In genomic region chr6:132614554-132614953, GRCh38 we compare ENCODE assay signal across 14 cellular contexts. TPM values are rescaled to one million over a fixed set of nuclear protein-coding genes. Genes with fewer than 3 reads are reported as not detected.
DNase-seq lines count a peak whose midpoint lies in the region; ATAC-seq, FAIRE-seq and TF ChIP-seq lines count a peak whose summit lies in the region.
"Had no signal": no experiment of that assay in that cellular context is flagged by ENCODE, and none has a peak within 500 bp of the region (broad histone marks: within the 10 kb centered on the region; RNA-seq: fewer than 3 reads in every experiment).

No MANE protein-coding gene starts in this region.

- H3K79me2 ChIP-seq in HepG2 (ENCODE audit: insufficient read depth, low read length) = no peaks in the 10 kb centered on the region

- no peak for TF ChIP-seq EP300 in HepG2 (IDR thresholded peaks at IDR 0.05; ENCODE audit: low read depth in 2 of 2, low read length in 2 of 2)
- no peak for TF ChIP-seq EP300 in HepG2 (CRISPR knock-in tag; IDR thresholded peaks at IDR 0.05; ENCODE audit: borderline replicate concordance)

- CTCF ChIA-PET in HepG2 (lab: Yijun Ruan, JAX; ENCODE audit: low intra/inter-chr PET ratio, low total read pairs) = no interaction called here

- TF ChIP-seq POLR2A in HepG2 (IDR thresholded peaks at IDR 0.05; ENCODE audit: insufficient read depth in 1 of 2, low read depth in 2 of 2, low read length in 2 of 2) = no peak
- no peak for TF ChIP-seq POLR2A in heart left ventricle (IDR thresholded peaks at IDR 0.05)
- TF ChIP-seq POLR2A in body of pancreas (IDR thresholded peaks at IDR 0.05) = no peak

- H3K4me3 ChIP-seq in HepG2 (replicated peaks in 1 of 3; ENCODE audit: insufficient read depth in 1 of 3, low read depth in 2 of 3, low read length in 3 of 3) = no peak overlapping the region; a peak in 1 of 6 replicates
- H3K4me3 ChIP-seq in heart left ventricle = peak overlapping the region in 1 of 12 donors; percentile 13
- no peak overlapping the region for H3K4me3 ChIP-seq in body of pancreas

- no peak overlapping the region for H3K9ac ChIP-seq in HepG2 (ENCODE audit: insufficient read depth, low read depth, low read length)

- H3K4me2 ChIP-seq in HepG2 (ENCODE audit: low read depth, low read length) = peak overlapping the region; percentile 32

- POLR2A ChIA-PET in HepG2 (lab: Yijun Ruan, JAX) = no interaction called here

- H3K27ac ChIP-seq in HepG2 (ENCODE audit: extremely low read length, insufficient read depth, low read length) (no peak overlapping the region), heart left ventricle (no peak overlapping the region), body of pancreas (no peak overlapping the region)

- BruUV-seq in HepG2 (replicated peaks; lab: Mats Ljungman, UMichigan) = no TSS peak

- TF ChIP-seq CTCF in HepG2 (CRISPR knock-in tag; IDR thresholded peaks at IDR 0.05) (no peak), heart left ventricle (IDR thresholded peaks at IDR 0.05) (no peak), body of pancreas (IDR thresholded peaks at IDR 0.05) (no peak)

- no peaks in the 10 kb centered on the region for H4K20me1 ChIP-seq in HepG2 (ENCODE audit: insufficient read depth, low read length)

- H3K4me1 ChIP-seq in HepG2 (ENCODE audit: insufficient read depth, low read length) (peaks cover 10% of the 10 kb centered on the region; the same call in 1 of the 2 replicates), heart left ventricle (no peaks in the 10 kb centered on the region), body of pancreas (no peaks in the 10 kb centered on the region)
- H3K4me1 ChIP-seq: stomach had no signal

- H2AFZ ChIP-seq in HepG2 (ENCODE audit: low read length) = no peak overlapping the region

- 39% methylated on average over 6 of the region's 7 CpGs for WGBS in HepG2 (ENCODE audit: low lambda C conversion rate)
- 68 to 83% (median 81%) methylated on average over 6 to 7 of the region's 7 CpGs for WGBS in heart left ventricle, 4 donors
- 79 to 88% methylated on average over 6 to 7 of the region's 7 CpGs for WGBS in body of pancreas, 2 donors

- H3K27me3 ChIP-seq in HepG2 (ENCODE audit: control insufficient read depth in 1 of 2, insufficient read depth in 2 of 2, low read length in 2 of 2) = no peaks in the 10 kb centered on the region
- H3K27me3 ChIP-seq in heart left ventricle = peaks cover 0 to 10% (median 0%) of the 10 kb centered on the region in 9 donors
- no peaks in the 10 kb centered on the region for H3K27me3 ChIP-seq in body of pancreas
- H3K27me3 ChIP-seq: stomach had no signal

- peak; percentile 45 for DNase-seq in ELR (ENCODE audit: low read depth)
- peak; percentile 6 for DNase-seq in RKO (ENCODE audit: low spot score)
- no peak for DNase-seq in HepG2 (ENCODE audit: low spot score)
- DNase-seq in heart left ventricle = no peak
- DNase-seq in NCI-H69 (lab: John Stamatoyannopoulos, UW) = no peak
- no peak for DNase-seq in body of pancreas
- DNase-seq: DMS79; NCI-H1436 treated with DMSO at 0.1 percent for 48 hours; stimulated activated CD4-positive, alpha-beta T cell treated with anti-CD3 and anti-CD28 coated beads, Interleukin-12 subunit alpha, Interleukin-12 subunit beta, amount 100 ng/mL, for 4 hours; stomach had no signal

- no peak for FAIRE-seq in HepG2 (lab: Jason Lieb, UNC)

- intact Hi-C loops in HepG2 (cut with micrococcal nuclease; ENCODE audit: unreplicated experiment) (no loop called here), heart left ventricle (cut with DNase I) (no loop called here), body of pancreas (cut with DNase I) (no loop called here)

- no peak for TF ChIP-seq RAD21 in HepG2 (CRISPR knock-in tag; IDR thresholded peaks at IDR 0.05)

- ATAC-seq in GM21367 (IDR thresholded peaks at IDR 0.05; ENCODE audit: unreplicated experiment) = peak; percentile 50
- ATAC-seq in HepG2 = no peak
- ATAC-seq in HG03460 (IDR thresholded peaks at IDR 0.05; ENCODE audit: unreplicated experiment) = no peak
- ATAC-seq in heart left ventricle = no peak
- ATAC-seq in body of pancreas = no peak

- in situ Hi-C loops in HepG2 (cut with HindIII; ENCODE audit: extremely low pct_ligation_motif_present, low pct_unique_long_range_greater_than_20kb) = no loop called here

- H3K36me3 ChIP-seq in HepG2 (replicated peaks in 1 of 2; ENCODE audit: control insufficient read depth in 1 of 2, insufficient read depth in 2 of 2, low read length in 2 of 2) (no peaks in the 10 kb centered on the region), heart left ventricle (no peaks in the 10 kb centered on the region), body of pancreas (replicated peaks in 1 of 2; ENCODE audit: insufficient read depth in 1 of 2, low read depth in 2 of 2) (no peaks in the 10 kb centered on the region)
- H3K36me3 ChIP-seq: stomach had no signal

- H3K9me3 ChIP-seq in HepG2 (ENCODE audit: low read length) (no peaks in the 10 kb centered on the region), heart left ventricle (no peaks in the 10 kb centered on the region), body of pancreas (no peaks in the 10 kb centered on the region)
- H3K9me3 ChIP-seq: stomach had no signal

RNA-seq across cellular contexts. Expression of gene TAAR2, which starts 9.5 kb away (rescaled TPM):
- total RNA-seq in HepG2 (2016; rRNA removed; fragmentation: Illumina TruSeq; extraction: Trizol) = not detected in 2 replicates
- total RNA-seq in HepG2 (2016; cell fraction: cytosol; rRNA removed; fragmentation: Illumina TruSeq; extraction: Trizol; ENCODE audit: low read depth) = not detected in 2 replicates
- total RNA-seq in HepG2 (2016; cell fraction: insoluble cytoplasmic fraction; rRNA removed; fragmentation: Illumina TruSeq; extraction: Trizol) = not detected in 2 replicates
- total RNA-seq in HepG2 (2016; cell fraction: membrane; rRNA removed; fragmentation: Illumina TruSeq; extraction: Trizol) = not detected in 2 replicates
- not detected in 2 replicates for total RNA-seq in HepG2 (2016; cell fraction: nucleus; rRNA removed; fragmentation: Illumina TruSeq; extraction: Trizol)
- not detected in 2 replicates for polyA plus RNA-seq in HepG2 (2011; rRNA removed)
- polyA plus RNA-seq in HepG2 (2011; cell fraction: cytosol; rRNA removed) = not detected in 2 replicates
- polyA plus RNA-seq in HepG2 (2011; cell fraction: nucleus; rRNA removed) = not detected in 2 replicates
- not detected in 2 replicates for polyA plus RNA-seq in HepG2 (2012)
- not detected in 2 replicates for polyA plus RNA-seq in HepG2 (2016; cell fraction: cytosol; fragmentation: Illumina TruSeq; extraction: Trizol; ENCODE audit: low read depth)
- polyA plus RNA-seq in HepG2 (2016; cell fraction: insoluble cytoplasmic fraction; fragmentation: Illumina TruSeq; extraction: Trizol; ENCODE audit: low read depth) = not detected in 2 replicates
- polyA plus RNA-seq in HepG2 (2016; cell fraction: membrane; fragmentation: Illumina TruSeq; extraction: Trizol; ENCODE audit: low read depth) = not detected in 2 replicates
- not detected in 2 replicates for polyA plus RNA-seq in HepG2 (2016; cell fraction: nucleus; fragmentation: Illumina TruSeq; extraction: Trizol; ENCODE audit: insufficient read depth, low read depth)
- not detected in 2 replicates for polyA minus RNA-seq in HepG2 (2011; rRNA and poly(A)+ RNA removed; ENCODE audit: low replicate concordance)
- polyA minus RNA-seq in HepG2 (2011; cell fraction: cytosol; rRNA and poly(A)+ RNA removed) = not detected in 2 replicates
- polyA minus RNA-seq in HepG2 (2011; cell fraction: nucleus; rRNA and poly(A)+ RNA removed) = not detected in 2 replicates
- not detected for total RNA-seq in heart left ventricle
- not detected for polyA plus RNA-seq in heart left ventricle
- not detected for total RNA-seq in body of pancreas
- total RNA-seq: activated CD8-positive, alpha-beta memory T cell treated with anti-CD3 and anti-CD28 coated beads for 36 hours; glomerular endothelial cell; stomach had no signal
- polyA plus RNA-seq: stomach had no signal

RNA-seq across cellular contexts. Expression of gene TAAR5, which starts 25.0 kb away (rescaled TPM):
- not detected in 2 replicates for total RNA-seq in HepG2 (2016; rRNA removed; fragmentation: Illumina TruSeq; extraction: Trizol)
- not detected in 2 replicates for total RNA-seq in HepG2 (2016; cell fraction: cytosol; rRNA removed; fragmentation: Illumina TruSeq; extraction: Trizol; ENCODE audit: low read depth)
- total RNA-seq in HepG2 (2016; cell fraction: insoluble cytoplasmic fraction; rRNA removed; fragmentation: Illumina TruSeq; extraction: Trizol) = not detected in 2 replicates
- not detected in 2 replicates for total RNA-seq in HepG2 (2016; cell fraction: membrane; rRNA removed; fragmentation: Illumina TruSeq; extraction: Trizol)
- not detected in 2 replicates for total RNA-seq in HepG2 (2016; cell fraction: nucleus; rRNA removed; fragmentation: Illumina TruSeq; extraction: Trizol)
- not detected in 2 replicates for polyA plus RNA-seq in HepG2 (2011; rRNA removed)
- not detected in 2 replicates for polyA plus RNA-seq in HepG2 (2011; cell fraction: cytosol; rRNA removed)
- not detected in 2 replicates for polyA plus RNA-seq in HepG2 (2011; cell fraction: nucleus; rRNA removed)
- not detected in 2 replicates for polyA plus RNA-seq in HepG2 (2012)
- polyA plus RNA-seq in HepG2 (2016; cell fraction: cytosol; fragmentation: Illumina TruSeq; extraction: Trizol; ENCODE audit: low read depth) = not detected in 2 replicates
- polyA plus RNA-seq in HepG2 (2016; cell fraction: insoluble cytoplasmic fraction; fragmentation: Illumina TruSeq; extraction: Trizol; ENCODE audit: low read depth) = not detected in 2 replicates
- not detected in 2 replicates for polyA plus RNA-seq in HepG2 (2016; cell fraction: membrane; fragmentation: Illumina TruSeq; extraction: Trizol; ENCODE audit: low read depth)
- not detected in 2 replicates for polyA plus RNA-seq in HepG2 (2016; cell fraction: nucleus; fragmentation: Illumina TruSeq; extraction: Trizol; ENCODE audit: insufficient read depth, low read depth)
- polyA minus RNA-seq in HepG2 (2011; rRNA and poly(A)+ RNA removed; ENCODE audit: low replicate concordance) = not detected in 2 replicates
- not detected in 2 replicates for polyA minus RNA-seq in HepG2 (2011; cell fraction: cytosol; rRNA and poly(A)+ RNA removed)
- polyA minus RNA-seq in HepG2 (2011; cell fraction: nucleus; rRNA and poly(A)+ RNA removed) = not detected in 2 replicates
- total RNA-seq in heart left ventricle = not detected
- not detected for polyA plus RNA-seq in heart left ventricle
- total RNA-seq in body of pancreas = not detected
- total RNA-seq: activated CD8-positive, alpha-beta memory T cell treated with anti-CD3 and anti-CD28 coated beads for 36 hours; glomerular endothelial cell; stomach had no signal
- polyA plus RNA-seq: stomach had no signal

RNA-seq across cellular contexts. Expression of gene TAAR1, which starts 44.4 kb away (rescaled TPM):
- total RNA-seq in HepG2 (2016; rRNA removed; fragmentation: Illumina TruSeq; extraction: Trizol) (not detected in 2 replicates), heart left ventricle (not detected), body of pancreas (not detected)
- total RNA-seq in HepG2 (2016; cell fraction: cytosol; rRNA removed; fragmentation: Illumina TruSeq; extraction: Trizol; ENCODE audit: low read depth) = not detected in 2 replicates
- not detected in 2 replicates for total RNA-seq in HepG2 (2016; cell fraction: insoluble cytoplasmic fraction; rRNA removed; fragmentation: Illumina TruSeq; extraction: Trizol)
- total RNA-seq in HepG2 (2016; cell fraction: membrane; rRNA removed; fragmentation: Illumina TruSeq; extraction: Trizol) = not detected in 2 replicates
- not detected in 2 replicates for total RNA-seq in HepG2 (2016; cell fraction: nucleus; rRNA removed; fragmentation: Illumina TruSeq; extraction: Trizol)
- polyA plus RNA-seq in HepG2 (2011; rRNA removed) (not detected in 2 replicates), heart left ventricle (not detected)
- not detected in 2 replicates for polyA plus RNA-seq in HepG2 (2011; cell fraction: cytosol; rRNA removed)
- not detected in 2 replicates for polyA plus RNA-seq in HepG2 (2011; cell fraction: nucleus; rRNA removed)
- not detected in 2 replicates for polyA plus RNA-seq in HepG2 (2012)
- not detected in 2 replicates for polyA plus RNA-seq in HepG2 (2016; cell fraction: cytosol; fragmentation: Illumina TruSeq; extraction: Trizol; ENCODE audit: low read depth)
- not detected in 2 replicates for polyA plus RNA-seq in HepG2 (2016; cell fraction: insoluble cytoplasmic fraction; fragmentation: Illumina TruSeq; extraction: Trizol; ENCODE audit: low read depth)
- polyA plus RNA-seq in HepG2 (2016; cell fraction: membrane; fragmentation: Illumina TruSeq; extraction: Trizol; ENCODE audit: low read depth) = not detected in 2 replicates
- polyA plus RNA-seq in HepG2 (2016; cell fraction: nucleus; fragmentation: Illumina TruSeq; extraction: Trizol; ENCODE audit: insufficient read depth, low read depth) = not detected in 2 replicates
- not detected in 2 replicates for polyA minus RNA-seq in HepG2 (2011; rRNA and poly(A)+ RNA removed; ENCODE audit: low replicate concordance)
- not detected in 2 replicates for polyA minus RNA-seq in HepG2 (2011; cell fraction: cytosol; rRNA and poly(A)+ RNA removed)
- polyA minus RNA-seq in HepG2 (2011; cell fraction: nucleus; rRNA and poly(A)+ RNA removed) = not detected in 2 replicates
- total RNA-seq: activated CD8-positive, alpha-beta memory T cell treated with anti-CD3 and anti-CD28 coated beads for 36 hours; glomerular endothelial cell had no signal
- polyA plus RNA-seq: stomach had no signal

RNA-seq across cellular contexts. Expression of gene TAAR6, which starts 44.4 kb away (rescaled TPM):
- total RNA-seq in HepG2 (2016; rRNA removed; fragmentation: Illumina TruSeq; extraction: Trizol) (not detected in 2 replicates), heart left ventricle (not detected), body of pancreas (not detected)
- total RNA-seq in HepG2 (2016; cell fraction: cytosol; rRNA removed; fragmentation: Illumina TruSeq; extraction: Trizol; ENCODE audit: low read depth) = not detected in 2 replicates
- total RNA-seq in HepG2 (2016; cell fraction: insoluble cytoplasmic fraction; rRNA removed; fragmentation: Illumina TruSeq; extraction: Trizol) = not detected in 2 replicates
- total RNA-seq in HepG2 (2016; cell fraction: membrane; rRNA removed; fragmentation: Illumina TruSeq; extraction: Trizol) = not detected in 2 replicates
- not detected in 2 replicates for total RNA-seq in HepG2 (2016; cell fraction: nucleus; rRNA removed; fragmentation: Illumina TruSeq; extraction: Trizol)
- polyA plus RNA-seq in HepG2 (2011; rRNA removed) (not detected in 2 replicates), heart left ventricle (not detected)
- polyA plus RNA-seq in HepG2 (2011; cell fraction: cytosol; rRNA removed) = not detected in 2 replicates
- 0.26 TPM in 1 of 2 replicates, not detected in the other for polyA plus RNA-seq in HepG2 (2011; cell fraction: nucleus; rRNA removed)
- polyA plus RNA-seq in HepG2 (2012) = not detected in 2 replicates
- polyA plus RNA-seq in HepG2 (2016; cell fraction: cytosol; fragmentation: Illumina TruSeq; extraction: Trizol; ENCODE audit: low read depth) = not detected in 2 replicates
- polyA plus RNA-seq in HepG2 (2016; cell fraction: insoluble cytoplasmic fraction; fragmentation: Illumina TruSeq; extraction: Trizol; ENCODE audit: low read depth) = not detected in 2 replicates
- not detected in 2 replicates for polyA plus RNA-seq in HepG2 (2016; cell fraction: membrane; fragmentation: Illumina TruSeq; extraction: Trizol; ENCODE audit: low read depth)
- not detected in 2 replicates for polyA plus RNA-seq in HepG2 (2016; cell fraction: nucleus; fragmentation: Illumina TruSeq; extraction: Trizol; ENCODE audit: insufficient read depth, low read depth)
- not detected in 2 replicates for polyA minus RNA-seq in HepG2 (2011; rRNA and poly(A)+ RNA removed; ENCODE audit: low replicate concordance)
- not detected in 2 replicates for polyA minus RNA-seq in HepG2 (2011; cell fraction: cytosol; rRNA and poly(A)+ RNA removed)
- not detected in 2 replicates for polyA minus RNA-seq in HepG2 (2011; cell fraction: nucleus; rRNA and poly(A)+ RNA removed)
- total RNA-seq: activated CD8-positive, alpha-beta memory T cell treated with anti-CD3 and anti-CD28 coated beads for 36 hours; glomerular endothelial cell; stomach had no signal
- polyA plus RNA-seq: stomach had no signal

Comparison
In these comparisons a context has a peak if more than half of its experiments do, and no peak if none do; other contexts are left out.
1. DNase-seq: peak in ELR (single experiment) and RKO (single experiment); none in HepG2 (single experiment), heart left ventricle (0 of 5), NCI-H69 (single experiment) and body of pancreas (0 of 4).